23 cellular contexts compared by ENCODE assay signal in the genomic region with DNA sequence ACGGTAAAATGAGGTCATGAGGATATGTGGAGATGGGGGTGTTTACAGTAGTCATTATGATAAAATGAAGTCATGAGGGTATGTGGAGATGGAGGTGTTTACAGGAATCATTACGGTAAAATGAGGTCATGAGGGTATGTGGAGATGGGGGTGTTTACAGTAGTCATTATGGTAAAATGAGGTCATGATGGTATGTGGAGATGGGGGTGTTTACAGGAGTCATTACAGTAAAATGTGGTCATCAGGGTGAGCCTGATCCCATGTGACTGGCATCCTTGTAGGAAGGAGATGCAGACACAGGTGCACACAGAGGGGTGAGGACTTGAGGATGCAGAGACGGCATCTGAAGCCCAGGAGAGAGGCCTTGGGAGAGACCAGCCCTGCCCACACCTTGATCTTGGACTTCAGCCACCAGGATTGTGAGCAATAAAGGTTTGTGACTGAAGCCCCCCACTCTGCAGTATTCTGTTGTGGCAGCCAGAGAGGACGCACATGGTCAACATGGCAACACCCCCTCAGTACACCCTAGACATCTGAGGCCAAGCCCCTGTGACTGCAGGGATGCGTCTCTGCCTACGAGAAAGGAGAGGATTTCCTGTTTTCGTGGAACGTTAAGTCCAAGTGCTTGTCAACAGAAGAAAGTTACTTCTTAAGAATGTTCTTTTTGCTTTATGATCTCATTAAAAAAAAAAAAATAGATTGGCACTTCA.
A peak's percentile ranks its signal among the peaks of the same experiment; 100 is the strongest.
DNase-seq lines count a peak whose midpoint lies in the region; ATAC-seq and TF ChIP-seq lines count a peak whose summit lies in the region.
"Had no signal": no experiment of that assay in that cellular context is flagged by ENCODE, and none has a peak within 500 bp of the region (broad histone marks: within the 10 kb centered on the region; RNA-seq: fewer than 3 reads in every experiment).

No MANE protein-coding gene starts in this region.

- H4K8ac ChIP-seq in mesendoderm (ENCODE audit: low read depth, low read length), result no peak overlapping the region

- H3K18ac ChIP-seq in mesendoderm (ENCODE audit: low read length), result no peak overlapping the region

- H3K9me2 ChIP-seq in GM23248 (ENCODE audit: insufficient read depth), result no peaks in the 10 kb centered on the region

- TF ChIP-seq CTCF in sigmoid colon (IDR thresholded peaks at IDR 0.05), result no peak

- no peak overlapping the region for H2AK5ac ChIP-seq in mesendoderm (ENCODE audit: low read length)

- H3K4me2 ChIP-seq in mesendoderm (ENCODE audit: low read length) (no peak overlapping the region), GM23248 (ENCODE audit: unreplicated experiment) (no peak overlapping the region)
- H3K4me2 ChIP-seq: hepatocyte had no signal

- peaks cover 8% of the 10 kb centered on the region for H3K36me3 Mint-ChIP-seq in activated CD4-positive, alpha-beta T cell treated with anti-CD3 and anti-CD28 coated beads for 36 hours (ENCODE audit: low read depth)
- no peaks in the 10 kb centered on the region for H3K36me3 Mint-ChIP-seq in CD4-positive, CD25-positive, alpha-beta regulatory T cell
- H3K36me3 Mint-ChIP-seq: memory B cell had no signal

- H2BK120ac ChIP-seq in mesendoderm (ENCODE audit: low read depth, low read length), result no peak overlapping the region

- H3K9ac ChIP-seq in mesendoderm (ENCODE audit: low read length) (no peak overlapping the region), GM23248 (no peak overlapping the region)
- H3K9ac ChIP-seq: BLaER1 treated with 17β-estradiol and CSF1 and Interleukin-3, amounts not matched to agents 10 nM and 100 nM had no signal

- ATAC-seq in activated CD4-positive, alpha-beta T cell treated with anti-CD3 and anti-CD28 coated beads for 36 hours, result peak; percentile 85
- peak; percentile 45 to 62 for ATAC-seq in CD4-positive, CD25-positive, alpha-beta regulatory T cell (ENCODE audit: low read depth in 2 of 2)
- ATAC-seq: left colon had no signal

- TF ChIP-seq EP300 in sigmoid colon (IDR thresholded peaks at IDR 0.05), result no peak

- H3K23ac ChIP-seq in mesendoderm (ENCODE audit: low read length), result no peak overlapping the region

- peak; percentile 36 for DNase-seq in activated CD4-positive, alpha-beta T cell treated with anti-CD3 and anti-CD28 coated beads for 36 hours
- DNase-seq in activated CD4-positive, alpha-beta T cell treated with anti-CD3 and anti-CD28 coated beads, Interleukin-2, amount 50 U/mL, for 48 hours, result no peak
- DNase-seq in CD4-positive, CD25-positive, alpha-beta regulatory T cell, result peak in 2 of 3 donors; percentile 20 to 21
- DNase-seq in SW480 (ENCODE audit: low spot score) (peak; percentile 27), mesendoderm (peak; percentile 56), GM23248 (no peak), sigmoid colon (no peak), COLO668 (lab: John Stamatoyannopoulos, UW; ENCODE audit: unreplicated experiment) (no peak)
- DNase-seq: ACHN; activated effector memory CD4-positive, alpha-beta T cell treated with anti-CD3 and anti-CD28 coated beads, Interleukin-2, amount 50 U/mL, for 16 hours; esophagus squamous epithelium; H9; left colon; NCI-H1048; NCI-H187 treated with DMSO at 0.1 percent for 48 hours; NCI-H2227 treated with DMSO at 0.1 percent for 48 hours; NCI-H774; nucleus accumbens had no signal

- no peaks in the 10 kb centered on the region for H3K4me1 ChIP-seq in CD4-positive, CD25-positive, alpha-beta regulatory T cell (ENCODE audit: control insufficient read depth, insufficient read depth, low read length, poor library complexity, severe bottlenecking)
- H3K4me1 ChIP-seq in mesendoderm (ENCODE audit: control insufficient read depth, low read depth, low read length) (no peaks in the 10 kb centered on the region), GM23248 (ENCODE audit: insufficient read depth) (no peaks in the 10 kb centered on the region), sigmoid colon (no peaks in the 10 kb centered on the region)
- H3K4me1 ChIP-seq: ascending aorta, esophagus squamous epithelium had no signal

- no peaks in the 10 kb centered on the region for H3K79me1 ChIP-seq in mesendoderm (ENCODE audit: low read length)

- in situ Hi-C loops in GM23248 (cut with MboI), result no loop called here

- peak overlapping the region; percentile 28 for H3K27ac Mint-ChIP-seq in activated CD4-positive, alpha-beta T cell treated with anti-CD3 and anti-CD28 coated beads for 36 hours
- H3K27ac Mint-ChIP-seq in CD4-positive, CD25-positive, alpha-beta regulatory T cell, result peak overlapping the region in 2 of 3 donors; percentile 4 to 87
- H3K27ac Mint-ChIP-seq: dendritic cell treated with granulocyte-macrophage colony-stimulating factor and Interleukin-4, amounts not matched to agents 40 ng/mL and 50 ng/mL, for 4 days; H9; memory B cell had no signal

- no CpG with 5 or more reads among the region's 8 CpGs for WGBS in mesendoderm (ENCODE audit: extremely low coverage, insufficient coverage, low lambda C conversion rate)
- WGBS in GM23248 (ENCODE audit: low coverage in 1 of 2, low lambda C conversion rate in 2 of 2, missing lambda C conversion rate in 2 of 2), 2 experiments, result 45 to 50% methylated on average over 8 of the region's 8 CpGs
- WGBS in sigmoid colon, 2 donors, result 74 to 85% methylated on average over 8 of the region's 8 CpGs

- H3K4me3 ChIP-seq in CD4-positive, CD25-positive, alpha-beta regulatory T cell (ENCODE audit: low read depth, low read length), result no peak overlapping the region
- H3K4me3 ChIP-seq in mesendoderm (ENCODE audit: low read length), result no peak overlapping the region
- no peak overlapping the region for H3K4me3 ChIP-seq in GM23248
- H3K4me3 ChIP-seq in sigmoid colon, result no peak overlapping the region
- H3K4me3 ChIP-seq: ascending aorta; BLaER1 treated with 17β-estradiol and CSF1 and Interleukin-3, amounts not matched to agents 10 nM and 100 nM; esophagus squamous epithelium; hepatocyte had no signal

- no peak overlapping the region for H2AFZ ChIP-seq in GM23248
- H2AFZ ChIP-seq: hepatocyte had no signal

- H3F3A ChIP-seq in GM23248 (ENCODE audit: insufficient read depth), result no peaks in the 10 kb centered on the region

- no peak overlapping the region for H4K5ac ChIP-seq in mesendoderm (ENCODE audit: low read length)

- no peaks in the 10 kb centered on the region for H3K36me3 ChIP-seq in CD4-positive, CD25-positive, alpha-beta regulatory T cell (ENCODE audit: control insufficient read depth, insufficient read depth, low read length)
- H3K36me3 ChIP-seq in mesendoderm (ENCODE audit: control insufficient read depth, insufficient read depth, low read length), result no peaks in the 10 kb centered on the region
- no peaks in the 10 kb centered on the region for H3K36me3 ChIP-seq in GM23248 (ENCODE audit: low read depth)
- no peaks in the 10 kb centered on the region for H3K36me3 ChIP-seq in sigmoid colon
- H3K36me3 ChIP-seq: ascending aorta; BLaER1 treated with 17β-estradiol and CSF1 and Interleukin-3, amounts not matched to agents 10 nM and 100 nM; esophagus squamous epithelium had no signal

- no peak overlapping the region for H2BK15ac ChIP-seq in mesendoderm (replicated peaks; ENCODE audit: low read depth)

- H3K27ac ChIP-seq in CD4-positive, CD25-positive, alpha-beta regulatory T cell (ENCODE audit: insufficient read depth, low read length, poor library complexity, severe bottlenecking), result no peak overlapping the region
- H3K27ac ChIP-seq in mesendoderm (ENCODE audit: low read depth, low read length) (no peak overlapping the region), GM23248 (no peak overlapping the region), sigmoid colon (no peak overlapping the region)
- H3K27ac ChIP-seq: ascending aorta; BLaER1 treated with 17β-estradiol and CSF1 and Interleukin-3, amounts not matched to agents 10 nM and 100 nM; esophagus squamous epithelium; hepatocyte had no signal

- no peak overlapping the region for H3K4ac ChIP-seq in mesendoderm (ENCODE audit: low read depth, low read length)

- no peak for TF ChIP-seq POLR2A in sigmoid colon (IDR thresholded peaks at IDR 0.05)

- H3K27me3 Mint-ChIP-seq in activated CD4-positive, alpha-beta T cell treated with anti-CD3 and anti-CD28 coated beads for 36 hours, result no peaks in the 10 kb centered on the region
- no peaks in the 10 kb centered on the region for H3K27me3 Mint-ChIP-seq in CD4-positive, CD25-positive, alpha-beta regulatory T cell
- H3K27me3 Mint-ChIP-seq: memory B cell had no signal

- no peak overlapping the region for H3K56ac ChIP-seq in mesendoderm (ENCODE audit: low read length)

- H3K4me1 Mint-ChIP-seq in activated CD4-positive, alpha-beta T cell treated with anti-CD3 and anti-CD28 coated beads for 36 hours, result peaks cover 9% of the 10 kb centered on the region
- H3K4me1 Mint-ChIP-seq in CD4-positive, CD25-positive, alpha-beta regulatory T cell, result peaks cover 0 to 4% (median 2%) of the 10 kb centered on the region in 4 donors
- H3K4me1 Mint-ChIP-seq: H9, memory B cell had no signal

- intact Hi-C loops in activated CD4-positive, alpha-beta T cell treated with anti-CD3 and anti-CD28 coated beads for 36 hours (cut with DNase I, micrococcal nuclease), result loop anchor here in 1 of 2 experiments (2.0 to 5.0 kb wide), 3 partner anchors 52 to 389 kb away; no protein-coding TSS in a partner anchor
- intact Hi-C loops in sigmoid colon (cut with DNase I), result no loop called here

- H3K27me3 ChIP-seq in CD4-positive, CD25-positive, alpha-beta regulatory T cell (ENCODE audit: control insufficient read depth, insufficient read depth, low read length), result no peaks in the 10 kb centered on the region
- H3K27me3 ChIP-seq in mesendoderm (ENCODE audit: insufficient read depth, low read length, poor library complexity), result no peaks in the 10 kb centered on the region
- no peaks in the 10 kb centered on the region for H3K27me3 ChIP-seq in GM23248 (replicated peaks; ENCODE audit: insufficient read depth)
- peaks cover 0 to 2% (median 0%) of the 10 kb centered on the region in 3 donors for H3K27me3 ChIP-seq in sigmoid colon
- H3K27me3 ChIP-seq: ascending aorta, hepatocyte had no signal

- no peaks in the 10 kb centered on the region for H3K79me2 ChIP-seq in mesendoderm (ENCODE audit: control insufficient read depth, insufficient read depth, low read length)
- H3K79me2 ChIP-seq in GM23248 (ENCODE audit: insufficient read depth), result no peaks in the 10 kb centered on the region
- H3K79me2 ChIP-seq: hepatocyte had no signal

- H4K20me1 ChIP-seq in GM23248 (ENCODE audit: insufficient read depth), result no peaks in the 10 kb centered on the region

- no peak overlapping the region for H3K4me3 Mint-ChIP-seq in activated CD4-positive, alpha-beta T cell treated with anti-CD3 and anti-CD28 coated beads for 36 hours
- H3K4me3 Mint-ChIP-seq in CD4-positive, CD25-positive, alpha-beta regulatory T cell, result peak overlapping the region in 1 of 4 donors; percentile 49
- H3K4me3 Mint-ChIP-seq: dendritic cell treated with granulocyte-macrophage colony-stimulating factor and Interleukin-4, amounts not matched to agents 40 ng/mL and 50 ng/mL, for 4 days; H9; memory B cell had no signal

- H2BK5ac ChIP-seq in mesendoderm (ENCODE audit: low read length), result no peak overlapping the region

- POLR2A ChIA-PET in activated CD4-positive, alpha-beta T cell treated with anti-CD3 and anti-CD28 coated beads for 36 hours (lab: Charles Lee), result no interaction called here

- H3K9me3 ChIP-seq in CD4-positive, CD25-positive, alpha-beta regulatory T cell (ENCODE audit: control insufficient read depth in 2 of 2, low read length in 2 of 2), result no peaks in the 10 kb centered on the region
- H3K9me3 ChIP-seq in GM23248 (ENCODE audit: low read depth) (no peaks in the 10 kb centered on the region), sigmoid colon (peaks cover 0 to 7% (median 1%) of the 10 kb centered on the region in 4 donors)
- H3K9me3 ChIP-seq: ascending aorta had no signal

- CTCF ChIA-PET in activated CD4-positive, alpha-beta T cell treated with anti-CD3 and anti-CD28 coated beads for 36 hours (lab: Charles Lee), result interaction anchor here (0.6 kb wide), 1 partner anchor 174 kb away, joined by 3 read pairs; no protein-coding TSS in a partner anchor

- peaks cover 11% of the 10 kb centered on the region for H3K9me3 Mint-ChIP-seq in activated CD4-positive, alpha-beta T cell treated with anti-CD3 and anti-CD28 coated beads for 36 hours (ENCODE audit: low read depth)
- H3K9me3 Mint-ChIP-seq in CD4-positive, CD25-positive, alpha-beta regulatory T cell, result peaks cover 0 to 6% (median 3%) of the 10 kb centered on the region in 7 donors

Comparison
In these comparisons a context has a peak if more than half of its experiments do, and no peak if none do; other contexts are left out.
1. DNase-seq: peak in activated CD4-positive, alpha-beta T cell treated with anti-CD3 and anti-CD28 coated beads for 36 hours (single experiment), CD4-positive, CD25-positive, alpha-beta regulatory T cell (2 of 3), SW480 (single experiment) and mesendoderm (single experiment); none in activated CD4-positive, alpha-beta T cell treated with anti-CD3 and anti-CD28 coated beads, Interleukin-2, amount 50 U/mL, for 48 hours (0 of 2), GM23248 (single experiment), sigmoid colon (single experiment) and COLO668 (single experiment).